In genomic region chr3:127644641-127645040, GRCh38 we compare ENCODE assay signal across 2 cellular contexts.
TF ChIP-seq lines count a peak whose summit lies in the region.

No MANE protein-coding gene starts in this region.

TF ChIP-seq in GM23338, 12 proteins besides CTCF, POLR2A, EP300 and RAD21:
- no peak for TF ChIP-seq ZNF462 (CRISPR knock-in tag; IDR thresholded peaks at IDR 0.05)
- no peak for TF ChIP-seq ETS1 (IDR thresholded peaks at IDR 0.05)
TF ChIP-seq in GM23338: peak in this region for 0.

TF ChIP-seq in H1, 55 proteins besides CTCF, POLR2A, EP300 and RAD21:
- TF ChIP-seq E2F6 (IDR thresholded peaks at IDR 0.05) (no peak), GABPA (IDR thresholded peaks at IDR 0.05; ENCODE audit: borderline replicate concordance, insufficient read depth, low read length) (no peak), RNF2 (IDR thresholded peaks at IDR 0.05; ENCODE audit: borderline replicate concordance, low read depth, low read length, missing control alignments, poor library complexity, severe bottlenecking) (no peak), BCL11A (IDR thresholded peaks at IDR 0.05; ENCODE audit: low read depth in 2 of 2, low read length in 2 of 2) (no peak), HDAC6 (IDR thresholded peaks at IDR 0.05; ENCODE audit: low read depth, low read length) (no peak), SRF (IDR thresholded peaks at IDR 0.05; ENCODE audit: low read depth, low read length) (no peak), RFX5 (IDR thresholded peaks at IDR 0.05; ENCODE audit: borderline replicate concordance, low read depth, low read length) (no peak), ASH2L (IDR thresholded peaks at IDR 0.05; ENCODE audit: low read length) (no peak)
